Comparison of ENCODE assay signal across 8 cellular contexts in genomic region chr2:85390941-85391669, GRCh38. TPM values are rescaled to one million over a fixed set of nuclear protein-coding genes. Genes with fewer than 3 reads are reported as not detected.
DNase-seq lines count a peak whose midpoint lies in the region; ATAC-seq and TF ChIP-seq lines count a peak whose summit lies in the region.

No MANE protein-coding gene starts in this region.

- peak overlapping the region in 1 of 2 donors; percentile 44 for H3K27ac Mint-ChIP-seq in T-cell

- H3K4me1 Mint-ChIP-seq in T-cell = peaks cover 6 to 21% (median 17%) of the 10 kb centered on the region in 3 donors

- H3K27ac ChIP-seq in HEK293 (ENCODE audit: extremely low read depth, low read depth, low read length) = no peak overlapping the region

- H3K4me3 Mint-ChIP-seq in T-cell = no peak overlapping the region

- H3K36me3 Mint-ChIP-seq in T-cell = peaks cover 19% of the 10 kb centered on the region

- no peaks in the 10 kb centered on the region for H3K27me3 ChIP-seq in adipocyte (replicated peaks; ENCODE audit: control insufficient read depth, insufficient read depth, low read length)
- no peaks in the 10 kb centered on the region for H3K27me3 ChIP-seq in kidney epithelial cell (ENCODE audit: control insufficient read depth, insufficient read depth, low read length)

- H3K9me3 ChIP-seq in HEK293 (ENCODE audit: control insufficient read depth, insufficient read depth, low read depth, low read length) = no peaks in the 10 kb centered on the region
- H3K9me3 ChIP-seq in adipocyte (ENCODE audit: control insufficient read depth, low read length) = no peaks in the 10 kb centered on the region

- no peak overlapping the region for H3K4me3 ChIP-seq in HEK293 (ENCODE audit: low read depth, low read length)
- H3K4me3 ChIP-seq in adipocyte (ENCODE audit: low read length) = no peak overlapping the region
- no peak overlapping the region for H3K4me3 ChIP-seq in kidney epithelial cell (ENCODE audit: low read depth, low read length)

- H3K27me3 Mint-ChIP-seq in T-cell = no peaks in the 10 kb centered on the region

- POLR2A ChIA-PET in HEK293 (lab: Yijun Ruan, JAX) (interaction anchor here (1.0 to 2.0 kb wide), 2 partner anchors 149 to 155 kb away, joined by 4 to 6 read pairs; no protein-coding TSS in a partner anchor), T-cell (lab: Charles Lee) (no interaction called here)

- TF ChIP-seq CTCF in HEK293 (tag by site-specific recombination; IDR thresholded peaks at IDR 0.05) (peak; percentile 66), kidney epithelial cell (IDR thresholded peaks at IDR 0.05; ENCODE audit: insufficient read depth, low read length, poor library complexity, severe bottlenecking) (peak; percentile 63)

- peak; percentile 65 to 83 (median 72) for ATAC-seq in T-cell (replicated peaks in 1 of 4)
- no peak for ATAC-seq in GM21717 (IDR thresholded peaks at IDR 0.05; ENCODE audit: unreplicated experiment)

- H3K4me1 ChIP-seq in HEK293 (ENCODE audit: control insufficient read depth, insufficient read depth, low read length) (no peaks in the 10 kb centered on the region), adipocyte (ENCODE audit: control insufficient read depth, insufficient read depth, low read length) (peaks cover 40% of the 10 kb centered on the region)

- peak overlapping the region; percentile 47 for H3K9ac ChIP-seq in adipocyte (ENCODE audit: low read length)

- CTCF ChIA-PET in HEK293 (lab: Yijun Ruan, JAX) = interaction anchor here (0.6 to 4.7 kb wide), 10 partner anchors 8 to 171 kb away, joined by 3 to 62 read pairs (median 5); no protein-coding TSS in a partner anchor
- CTCF ChIA-PET in T-cell (lab: Charles Lee) = interaction anchor here (0.5 to 1.6 kb wide), 8 partner anchors 29 to 737 kb away, joined by 3 to 13 read pairs (median 4); partner anchors contain the start of gene VAMP8 (in 1 of the 2)

- H3K9me3 Mint-ChIP-seq in T-cell = no peaks in the 10 kb centered on the region

- DNase-seq in AG20443 (ENCODE audit: low spot score) (peak; percentile 78), T-cell (peak; percentile 33 to 80 (median 64)), adipocyte (ENCODE audit: low read depth) (peak; percentile 52), kidney epithelial cell (ENCODE audit: low read depth) (no peak), hepatic stellate cell (ENCODE audit: low spot score) (no peak)
- DNase-seq in stimulated activated CD4-positive, alpha-beta T cell treated with anti-CD3 and anti-CD28 coated beads, TNF-alpha, amount 100 ng/mL, for 24 hours (ENCODE audit: low read depth in 3 of 3) = peak; percentile 39 to 67 (median 45)

- peaks cover 0 to 41% of the 10 kb centered on the region in 2 experiments; a peak in 2 of 3 replicates for H3K36me3 ChIP-seq in HEK293 (ENCODE audit: control insufficient read depth in 2 of 2, insufficient read depth in 1 of 2, low read length in 2 of 2)
- peaks cover 57% of the 10 kb centered on the region for H3K36me3 ChIP-seq in adipocyte (ENCODE audit: control insufficient read depth, insufficient read depth, low read length, severe bottlenecking)
- peaks cover 1% of the 10 kb centered on the region for H3K36me3 ChIP-seq in kidney epithelial cell (ENCODE audit: control insufficient read depth, insufficient read depth, low read length)

TF ChIP-seq in HEK293, 187 proteins besides CTCF, POLR2A, EP300 and RAD21:
- TF ChIP-seq ZNF747 (tag by site-specific recombination; IDR thresholded peaks at IDR 0.05) = no peak
- TF ChIP-seq GLIS1 (tag by site-specific recombination; IDR thresholded peaks at IDR 0.05) = peak; percentile 32
- peak; percentile 69 for TF ChIP-seq GLIS2 (tag by site-specific recombination; IDR thresholded peaks at IDR 0.05)
- no peak for TF ChIP-seq SCRT1 (tag by site-specific recombination; IDR thresholded peaks at IDR 0.05; ENCODE audit: borderline replicate concordance)
- peak; percentile 37 for TF ChIP-seq ZNF654 (tag by site-specific recombination; IDR thresholded peaks at IDR 0.05; ENCODE audit: low read depth)
- TF ChIP-seq WT1 (tag by site-specific recombination; IDR thresholded peaks at IDR 0.05) = no peak
- TF ChIP-seq GLI4 (tag by site-specific recombination; IDR thresholded peaks at IDR 0.05) = no peak
- TF ChIP-seq ZFP37 (tag by site-specific recombination; IDR thresholded peaks at IDR 0.05) = no peak
- no peak for TF ChIP-seq ZNF26 (tag by site-specific recombination; IDR thresholded peaks at IDR 0.05)
- TF ChIP-seq, protein P1, sequence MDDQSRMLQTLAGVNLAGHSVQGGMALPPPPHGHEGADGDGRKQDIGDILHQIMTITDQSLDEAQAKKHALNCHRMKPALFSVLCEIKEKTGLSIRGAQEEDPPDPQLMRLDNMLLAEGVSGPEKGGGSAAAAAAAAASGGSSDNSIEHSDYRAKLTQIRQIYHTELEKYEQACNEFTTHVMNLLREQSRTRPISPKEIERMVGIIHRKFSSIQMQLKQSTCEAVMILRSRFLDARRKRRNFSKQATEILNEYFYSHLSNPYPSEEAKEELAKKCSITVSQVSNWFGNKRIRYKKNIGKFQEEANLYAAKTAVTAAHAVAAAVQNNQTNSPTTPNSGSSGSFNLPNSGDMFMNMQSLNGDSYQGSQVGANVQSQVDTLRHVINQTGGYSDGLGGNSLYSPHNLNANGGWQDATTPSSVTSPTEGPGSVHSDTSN (CRISPR knock-in tag; IDR thresholded peaks at IDR 0.05) = no peak
- TF ChIP-seq EGR2 (tag by site-specific recombination; IDR thresholded peaks at IDR 0.05; ENCODE audit: low read depth) = no peak
- no peak for TF ChIP-seq OSR2 (tag by site-specific recombination; IDR thresholded peaks at IDR 0.05)
- TF ChIP-seq ZNF138 (tag by site-specific recombination; IDR thresholded peaks at IDR 0.05; ENCODE audit: borderline replicate concordance) = no peak

RNA-seq across cellular contexts. Expression of gene CAPG, which starts 19.1 kb away (rescaled TPM):
- total RNA-seq in T-cell = 10 to 100 TPM; 30.1 to 71.7 (median 41.2) TPM
- total RNA-seq in kidney epithelial cell = 260 and 284 TPM in 2 replicates

RNA-seq across cellular contexts. Expression of gene SH2D6, which starts 27.4 kb away (rescaled TPM):
- total RNA-seq in T-cell = 1 to 10 TPM in 1 of 5 donors, under 1 TPM in 3, not detected in 1; 0.49 to 1.1 (median 0.60) TPM
- 0.27 TPM in 1 of 2 replicates, not detected in the other for total RNA-seq in kidney epithelial cell

RNA-seq across cellular contexts. Expression of gene ELMOD3, which starts 36.5 kb away (rescaled TPM):
- total RNA-seq in T-cell (10 to 100 TPM; 18.8 to 30.9 (median 25.2) TPM), kidney epithelial cell (19.9 and 22.3 TPM in 2 replicates)

RNA-seq across cellular contexts. Expression of gene RETSAT, which starts 36.8 kb away (rescaled TPM):
- total RNA-seq in T-cell (10 to 100 TPM; 24.2 to 36.3 (median 26.5) TPM), kidney epithelial cell (29.6 and 31.6 TPM in 2 replicates)

Comparison
In these comparisons a context has a peak if more than half of its experiments do, and no peak if none do; other contexts are left out.
1. DNase-seq: peak in AG20443 (single experiment), T-cell (34 of 34), adipocyte (single experiment) and stimulated activated CD4-positive, alpha-beta T cell treated with anti-CD3 and anti-CD28 coated beads, TNF-alpha, amount 100 ng/mL, for 24 hours (3 of 3); none in kidney epithelial cell (single experiment) and hepatic stellate cell (single experiment).